21 cellular contexts compared by ENCODE assay signal in genomic region chr1:37802439-37802838, GRCh38. TPM values are rescaled to one million over a fixed set of nuclear protein-coding genes. Genes with fewer than 3 reads are reported as not detected.
DNase-seq lines count a peak whose midpoint lies in the region; FAIRE-seq and TF ChIP-seq lines count a peak whose summit lies in the region.
"Had no signal": no experiment of that assay in that cellular context is flagged by ENCODE, and none has a peak within 500 bp of the region (broad histone marks: within the 10 kb centered on the region; RNA-seq: fewer than 3 reads in every experiment).

No MANE protein-coding gene starts in this region.

- no peak overlapping the region for H3K14ac ChIP-seq in H1 (ENCODE audit: insufficient read length)

- CTCF ChIA-PET in H1 (lab: Charles Lee; ENCODE audit: partially characterized antibody): no interaction called here

- no peak overlapping the region for H2BK120ac ChIP-seq in H1 (replicated peaks; ENCODE audit: low read depth, low read length)

- TF ChIP-seq POLR2A in GM12891 (IDR thresholded peaks at IDR 0.05; ENCODE audit: low read depth, low read length): no peak; the same call in 1 of the 2 replicates
- TF ChIP-seq POLR2A in H1 (IDR thresholded peaks at IDR 0.05; ENCODE audit: control extremely low read depth in 1 of 2, low read depth in 2 of 2, low read length in 2 of 2): 0 out of 3 replicates have a peak, but pooled peaks of 1 of the 2 experiments have one; percentile 17
- no peak for TF ChIP-seq POLR2A in lower leg skin (IDR thresholded peaks at IDR 0.05)

- no peak overlapping the region for H3K56ac ChIP-seq in H1 (replicated peaks; ENCODE audit: insufficient read length, low read depth, low read length)

- H2BK5ac ChIP-seq in H1 (ENCODE audit: low read depth, low read length): no peak overlapping the region

- H4K91ac ChIP-seq in H1 (replicated peaks; ENCODE audit: insufficient read length, low read length): no peak overlapping the region

- H2BK15ac ChIP-seq in H1 (ENCODE audit: low read length): no peak overlapping the region

- peaks cover 8% of the 10 kb centered on the region for H3K79me1 ChIP-seq in H1 (ENCODE audit: low read depth, low read length)

- H3K23ac ChIP-seq in H1 (ENCODE audit: insufficient read length): no peak overlapping the region

- FAIRE-seq in GM12891 (lab: Jason Lieb, UNC) (no peak), H1 (lab: Jason Lieb, UNC) (no peak)

- no peak overlapping the region for H4K8ac ChIP-seq in H1 (ENCODE audit: extremely low read depth, insufficient read depth, low read length)

- H3K27ac ChIP-seq in WERI-Rb-1 (peak overlapping the region; percentile 13; the same call in 1 of the 2 replicates), H1 (ENCODE audit: low read depth, low read length) (no peak overlapping the region), substantia nigra (ENCODE audit: low read depth, low read length, poor library complexity, severe bottlenecking) (no peak overlapping the region)
- H3K27ac ChIP-seq: BLaER1, HL-60 had no signal

- TF ChIP-seq RAD21 in H1 (IDR thresholded peaks at IDR 0.05 in 1 of 2, conservative IDR thresholded peaks at IDR 0.05 in 1 of 2; ENCODE audit: low read depth in 2 of 2, low read length in 2 of 2): no peak

- no peak overlapping the region for H2AFZ ChIP-seq in H1 (ENCODE audit: low read length)

- H3K27me3 ChIP-seq in WERI-Rb-1 (ENCODE audit: insufficient read depth, low read depth, severe bottlenecking): no peaks in the 10 kb centered on the region
- no peaks in the 10 kb centered on the region for H3K27me3 ChIP-seq in H1 (replicated peaks in 1 of 4; ENCODE audit: control insufficient read depth in 3 of 4, extremely low read depth in 1 of 4, insufficient read depth in 3 of 4, low read length in 3 of 4)
- H3K27me3 ChIP-seq: BLaER1 had no signal

- H3K79me2 ChIP-seq in H1 (ENCODE audit: control insufficient read depth in 1 of 2, insufficient read depth in 2 of 2, low read length in 2 of 2): peaks cover 8 to 13% of the 10 kb centered on the region in 2 experiments

- peak; percentile 89 for DNase-seq in NCI-H510A treated with DMSO at 0.1 percent for 48 hours (lab: John Stamatoyannopoulos, UW)
- no peak for DNase-seq in NCI-H510A (lab: John Stamatoyannopoulos, UW)
- DNase-seq in GM12891 (ENCODE audit: insufficient read length, low spot score): no peak
- DNase-seq in WERI-Rb-1: no peak
- no peak for DNase-seq in H1 (ENCODE audit: low read depth in 1 of 2, low spot score in 2 of 2)
- no peak for DNase-seq in KG1 (lab: John Stamatoyannopoulos, UW)
- no peak for DNase-seq in substantia nigra (lab: John Stamatoyannopoulos, UW)
- DNase-seq in lower leg skin (ENCODE audit: low spot score in 2 of 2): no peak
- DNase-seq: 8988T; Calu3; CD4-positive, alpha-beta memory T cell; DMS79 treated with DMSO at 0.1 percent for 48 hours; GF-D8; GOT3; H9; IMR-90 had no signal

- H3K36me3 ChIP-seq in WERI-Rb-1 (peaks cover 95% of the 10 kb centered on the region), H1 (ENCODE audit: control insufficient read depth in 2 of 4, insufficient read depth in 4 of 4, low read length in 3 of 4) (peaks cover 23 to 56% (median 34%) of the 10 kb centered on the region in 4 experiments)

- H3K4me1 ChIP-seq in H1 (replicated peaks in 1 of 4; ENCODE audit: control insufficient read depth in 3 of 4, insufficient read depth in 4 of 4, low read length in 3 of 4): peaks cover 0 to 7% (median 6%) of the 10 kb centered on the region in 4 experiments; a peak in 3 of 7 replicates

- no peak overlapping the region for H2AK5ac ChIP-seq in H1 (ENCODE audit: low read depth, low read length)

- no peak overlapping the region for H3K9ac ChIP-seq in H1 (replicated peaks in 1 of 4; ENCODE audit: extremely low read depth in 1 of 4, low read depth in 3 of 4, low read length in 3 of 4)
- H3K9ac ChIP-seq: BLaER1 had no signal

- H2BK20ac ChIP-seq in H1 (ENCODE audit: low read length): no peak overlapping the region

- no peak overlapping the region for H2BK12ac ChIP-seq in H1 (ENCODE audit: low read depth, low read length)

- intact Hi-C loops in lower leg skin (cut with DNase I; ENCODE audit: low total_unique reads): no loop called here

- 100% methylated on average over 1 of the region's 1 CpG; no CpG with 5 or more reads in 1 of the 2 experiments for WGBS in H1 (ENCODE audit: extremely low coverage in 1 of 2, insufficient coverage in 1 of 2, insufficient read length in 1 of 2, insufficient replicate concordance in 2 of 2, low coverage in 1 of 2, low lambda C conversion rate in 2 of 2, missing lambda C conversion rate in 1 of 2), 2 experiments
- WGBS in lower leg skin, 2 donors: 97 to 100% methylated on average over 1 of the region's 1 CpG

- no peak overlapping the region for H3K4ac ChIP-seq in H1 (replicated peaks; ENCODE audit: insufficient read length, low read depth, low read length)

- POLR2A ChIA-PET in H1 (lab: Charles Lee; ENCODE audit: partially characterized antibody): interaction anchor here (0.7 to 2.4 kb wide), 4 partner anchors 15 to 208 kb away, joined by 3 to 8 read pairs (median 3); partner anchors contain the start of gene MTF1

- H3K9me3 ChIP-seq in WERI-Rb-1 (ENCODE audit: severe bottlenecking) (no peaks in the 10 kb centered on the region), H1 (ENCODE audit: insufficient read depth in 2 of 2, low read depth in 1 of 2, low read length in 1 of 2) (no peaks in the 10 kb centered on the region)
- H3K9me3 ChIP-seq: BLaER1 had no signal

- H3K23me2 ChIP-seq in H1 (ENCODE audit: low read depth, low read length): peaks cover 5% of the 10 kb centered on the region; the same call in 1 of the 2 replicates

- TF ChIP-seq CTCF in WERI-Rb-1 (IDR thresholded peaks at IDR 0.05; ENCODE audit: low read depth, low read length) (no peak), H1 (IDR thresholded peaks at IDR 0.05; ENCODE audit: control extremely low read depth in 1 of 3, insufficient read depth in 1 of 3, low read depth in 1 of 3, low read length in 3 of 3) (no peak), lower leg skin (IDR thresholded peaks at IDR 0.05) (no peak)

- no peak overlapping the region for H4K5ac ChIP-seq in H1 (ENCODE audit: insufficient read length, low read depth, low read length)

- TF ChIP-seq EP300 in H1 (IDR thresholded peaks at IDR 0.05; ENCODE audit: borderline replicate concordance in 1 of 2, low read depth in 2 of 2, low read length in 2 of 2): no peak

- no peak overlapping the region for H3K4me2 ChIP-seq in H1 (ENCODE audit: insufficient read depth in 1 of 2, low read depth in 2 of 2, low read length in 2 of 2)
- H3K4me2 ChIP-seq: BLaER1 had no signal

- no peak overlapping the region for H3K18ac ChIP-seq in H1 (ENCODE audit: extremely low read depth, low read length)

- H4K20me1 ChIP-seq in H1 (replicated peaks in 1 of 2; ENCODE audit: control insufficient read depth in 1 of 2, insufficient read depth in 2 of 2, low read length in 2 of 2): peaks cover 0 to 17% of the 10 kb centered on the region in 2 experiments

- no peak overlapping the region for H3K4me3 ChIP-seq in WERI-Rb-1 (ENCODE audit: low read depth, low read length)
- no peak overlapping the region for H3K4me3 ChIP-seq in H1 (ENCODE audit: extremely low read depth in 1 of 4, insufficient read depth in 2 of 4, low read depth in 3 of 4, low read length in 4 of 4)
- H3K4me3 ChIP-seq in lower leg skin (ENCODE audit: low read depth, poor library complexity, severe bottlenecking): no peak overlapping the region
- H3K4me3 ChIP-seq: BLaER1 had no signal

RNA-seq across cellular contexts. Expression of gene C1orf122, which starts 5.2 kb away (rescaled TPM):
- polyA plus RNA-seq in GM12891 (2012; ENCODE audit: low read depth, missing spikeins): 18.4 TPM
- 36.9 and 42.4 TPM in 2 replicates for total RNA-seq in H1 (2021; fragmentation: NEBNext Ultra II Directional; extraction: Animal tissue kit (Norgen Biotek cat#: 25700))
- 32.1 and 45.4 TPM in 2 replicates for polyA plus RNA-seq in H1 (2011; rRNA removed)
- polyA plus RNA-seq in H1 (2011; cell fraction: cytosol; rRNA removed): 34.5 TPM
- 33.9 TPM for polyA plus RNA-seq in H1 (2011; cell fraction: nucleus; rRNA removed)
- 11.0 to 23.8 TPM (median 22.6 TPM) in 4 replicates for polyA plus RNA-seq in H1 (2012, experiment 1 of 2)
- 26.8 TPM for polyA plus RNA-seq in H1 (2012, experiment 2 of 2)
- polyA plus RNA-seq in H1 (2013, experiment 1 of 2): 32.6 TPM
- 33.6 TPM for polyA plus RNA-seq in H1 (2013, experiment 2 of 2)
- polyA minus RNA-seq in H1 (2011; rRNA and poly(A)+ RNA removed): 6.8 and 7.2 TPM in 2 replicates
- 13.1 TPM for polyA minus RNA-seq in H1 (2011; cell fraction: cytosol; rRNA and poly(A)+ RNA removed)
- 12.2 TPM for polyA minus RNA-seq in H1 (2011; cell fraction: nucleus; rRNA and poly(A)+ RNA removed)
- total RNA-seq in lower leg skin: 10 to 100 TPM; 38.6 to 52.6 (median 47.0) TPM

RNA-seq across cellular contexts. Expression of gene YRDC, which starts 5.6 kb away (rescaled TPM):
- polyA plus RNA-seq in GM12891 (2012; ENCODE audit: low read depth, missing spikeins): 22.3 TPM
- total RNA-seq in H1 (2021; fragmentation: NEBNext Ultra II Directional; extraction: Animal tissue kit (Norgen Biotek cat#: 25700)): 21.6 and 23.1 TPM in 2 replicates
- polyA plus RNA-seq in H1 (2011; rRNA removed): 20.6 and 21.1 TPM in 2 replicates
- polyA plus RNA-seq in H1 (2011; cell fraction: cytosol; rRNA removed): 22.9 TPM
- 15.9 TPM for polyA plus RNA-seq in H1 (2011; cell fraction: nucleus; rRNA removed)
- 19.6 to 21.5 TPM (median 20.8 TPM) in 4 replicates for polyA plus RNA-seq in H1 (2012, experiment 1 of 2)
- 27.9 TPM for polyA plus RNA-seq in H1 (2012, experiment 2 of 2)
- polyA plus RNA-seq in H1 (2013, experiment 1 of 2): 16.3 TPM
- 15.5 TPM for polyA plus RNA-seq in H1 (2013, experiment 2 of 2)
- polyA minus RNA-seq in H1 (2011; rRNA and poly(A)+ RNA removed): 16.5 and 19.8 TPM in 2 replicates
- polyA minus RNA-seq in H1 (2011; cell fraction: cytosol; rRNA and poly(A)+ RNA removed): 13.6 TPM
- polyA minus RNA-seq in H1 (2011; cell fraction: nucleus; rRNA and poly(A)+ RNA removed): 12.0 TPM
- total RNA-seq in lower leg skin: 10 to 100 TPM; 26.7 to 33.9 (median 27.9) TPM

RNA-seq across cellular contexts. Expression of gene MANEAL, which starts 8.8 kb away (rescaled TPM):
- polyA plus RNA-seq in GM12891 (2012; ENCODE audit: low read depth, missing spikeins): 3.5 TPM
- 4.2 and 4.8 TPM in 2 replicates for total RNA-seq in H1 (2021; fragmentation: NEBNext Ultra II Directional; extraction: Animal tissue kit (Norgen Biotek cat#: 25700))
- 7.1 and 7.2 TPM in 2 replicates for polyA plus RNA-seq in H1 (2011; rRNA removed)
- polyA plus RNA-seq in H1 (2011; cell fraction: cytosol; rRNA removed): 4.3 TPM
- 5.5 TPM for polyA plus RNA-seq in H1 (2011; cell fraction: nucleus; rRNA removed)
- polyA plus RNA-seq in H1 (2012, experiment 1 of 2): 5.1 to 7.3 TPM (median 6.2 TPM) in 4 replicates
- 7.3 TPM for polyA plus RNA-seq in H1 (2012, experiment 2 of 2)
- polyA plus RNA-seq in H1 (2013, experiment 1 of 2): 6.3 TPM
- 6.6 TPM for polyA plus RNA-seq in H1 (2013, experiment 2 of 2)
- polyA minus RNA-seq in H1 (2011; rRNA and poly(A)+ RNA removed): 3.7 and 5.7 TPM in 2 replicates
- 2.4 TPM for polyA minus RNA-seq in H1 (2011; cell fraction: cytosol; rRNA and poly(A)+ RNA removed)
- 4.2 TPM for polyA minus RNA-seq in H1 (2011; cell fraction: nucleus; rRNA and poly(A)+ RNA removed)
- total RNA-seq in lower leg skin: 1 to 10 TPM; 5.0 to 6.7 (median 6.3) TPM

RNA-seq across cellular contexts. Expression of gene EPHA10, which starts 37.5 kb away (rescaled TPM):
- 0.05 TPM for polyA plus RNA-seq in GM12891 (2012; ENCODE audit: low read depth, missing spikeins)
- 1.0 and 1.5 TPM in 2 replicates for total RNA-seq in H1 (2021; fragmentation: NEBNext Ultra II Directional; extraction: Animal tissue kit (Norgen Biotek cat#: 25700))
- 0.54 and 1.2 TPM in 2 replicates for polyA plus RNA-seq in H1 (2011; rRNA removed)
- polyA plus RNA-seq in H1 (2011; cell fraction: cytosol; rRNA removed): 2.0 TPM
- 10.1 TPM for polyA plus RNA-seq in H1 (2011; cell fraction: nucleus; rRNA removed)
- polyA plus RNA-seq in H1 (2012, experiment 1 of 2): 1.0 to 1.6 TPM (median 1.1 TPM) in 4 replicates
- polyA plus RNA-seq in H1 (2012, experiment 2 of 2): 0.35 TPM
- 0.55 TPM for polyA plus RNA-seq in H1 (2013, experiment 1 of 2)
- polyA plus RNA-seq in H1 (2013, experiment 2 of 2): 0.42 TPM
- polyA minus RNA-seq in H1 (2011; rRNA and poly(A)+ RNA removed): 0.38 and 0.80 TPM in 2 replicates
- 0.44 TPM for polyA minus RNA-seq in H1 (2011; cell fraction: cytosol; rRNA and poly(A)+ RNA removed)
- polyA minus RNA-seq in H1 (2011; cell fraction: nucleus; rRNA and poly(A)+ RNA removed): 2.2 TPM
- 1 to 10 TPM in 1 of 4 donors, under 1 TPM in 1, not detected in 2; 0.37 to 1.5 TPM for total RNA-seq in lower leg skin
- total RNA-seq: A673, IMR-90 had no signal
- polyA plus RNA-seq: AG04450; CD14-positive monocyte; CD4-positive, alpha-beta memory T cell; IMR-90 had no signal

RNA-seq across cellular contexts. Expression of gene MTF1, which starts 57.0 kb away (rescaled TPM):
- 4.3 TPM for polyA plus RNA-seq in GM12891 (2012; ENCODE audit: low read depth, missing spikeins)
- total RNA-seq in H1 (2021; fragmentation: NEBNext Ultra II Directional; extraction: Animal tissue kit (Norgen Biotek cat#: 25700)): 12.6 and 15.5 TPM in 2 replicates
- 3.2 and 4.0 TPM in 2 replicates for polyA plus RNA-seq in H1 (2011; rRNA removed)
- 2.9 TPM for polyA plus RNA-seq in H1 (2011; cell fraction: cytosol; rRNA removed)
- 3.1 TPM for polyA plus RNA-seq in H1 (2011; cell fraction: nucleus; rRNA removed)
- polyA plus RNA-seq in H1 (2012, experiment 1 of 2): 3.7 to 6.6 TPM (median 4.2 TPM) in 4 replicates
- 0.71 TPM for polyA plus RNA-seq in H1 (2012, experiment 2 of 2)
- 3.5 TPM for polyA plus RNA-seq in H1 (2013, experiment 1 of 2)
- 3.4 TPM for polyA plus RNA-seq in H1 (2013, experiment 2 of 2)
- polyA minus RNA-seq in H1 (2011; rRNA and poly(A)+ RNA removed): 9.9 and 16.2 TPM in 2 replicates
- 4.0 TPM for polyA minus RNA-seq in H1 (2011; cell fraction: cytosol; rRNA and poly(A)+ RNA removed)
- 4.8 TPM for polyA minus RNA-seq in H1 (2011; cell fraction: nucleus; rRNA and poly(A)+ RNA removed)
- 1 to 10 TPM; 6.7 to 9.6 (median 7.7) TPM for total RNA-seq in lower leg skin
